In the genomic region with DNA sequence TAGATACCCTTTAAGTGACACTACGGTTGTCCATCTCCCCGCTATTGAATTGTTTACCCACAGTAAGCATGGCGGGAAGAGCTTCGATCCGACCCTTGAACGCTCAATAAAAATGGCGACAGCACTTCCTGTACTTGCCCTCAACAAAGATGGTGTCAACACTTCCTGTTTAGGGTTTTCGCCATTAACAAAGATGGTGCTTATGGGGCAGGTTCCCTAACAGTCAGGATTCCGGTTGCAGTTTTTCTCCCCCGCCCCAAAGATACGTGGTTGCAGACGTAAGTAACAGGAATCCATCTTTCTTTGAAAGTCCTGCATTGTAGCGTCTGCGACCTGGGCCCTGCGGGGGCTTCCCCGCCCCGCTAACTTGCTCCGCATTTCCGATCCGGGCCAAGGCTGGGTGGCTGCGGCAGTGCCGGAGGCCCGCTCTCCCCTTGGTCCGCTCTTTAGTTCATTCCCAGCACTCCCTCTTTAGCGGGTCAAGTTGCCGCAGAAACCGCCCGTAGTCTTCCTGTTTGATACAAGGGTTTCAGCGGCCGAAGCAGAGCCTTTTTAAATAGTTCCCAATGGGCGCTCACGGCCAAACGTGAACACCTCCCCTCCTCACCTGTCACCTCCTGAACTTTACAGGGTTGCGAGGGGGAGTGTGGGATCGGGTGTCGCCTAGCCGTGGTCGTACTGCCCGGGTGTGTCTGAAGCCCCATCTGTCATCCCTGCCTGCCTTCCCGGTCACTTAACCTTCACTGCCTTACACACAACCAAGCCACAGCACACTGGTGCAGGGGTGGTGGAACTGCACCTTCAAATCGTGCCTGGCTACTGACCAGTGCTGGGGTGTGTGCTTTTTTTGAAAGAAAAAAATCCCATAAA, we compare ENCODE assay signal across 1 cellular context.
A peak's percentile ranks its signal among the peaks of the same experiment; 100 is the strongest.
TF ChIP-seq lines count a peak whose summit lies in the region.

Gene CRADD, plus strand, starts transcription at position 181 of the 870 bp plus-strand sequence.

TF ChIP-seq in HepG2, 621 proteins besides CTCF, POLR2A, EP300 and RAD21 (continued from another document and continues in another):
- TF ChIP-seq, protein P1, sequence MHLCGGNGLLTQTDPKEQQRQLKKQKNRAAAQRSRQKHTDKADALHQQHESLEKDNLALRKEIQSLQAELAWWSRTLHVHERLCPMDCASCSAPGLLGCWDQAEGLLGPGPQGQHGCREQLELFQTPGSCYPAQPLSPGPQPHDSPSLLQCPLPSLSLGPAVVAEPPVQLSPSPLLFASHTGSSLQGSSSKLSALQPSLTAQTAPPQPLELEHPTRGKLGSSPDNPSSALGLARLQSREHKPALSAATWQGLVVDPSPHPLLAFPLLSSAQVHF (CRISPR knock-in tag; IDR thresholded peaks at IDR 0.05): no peak
- TF ChIP-seq ZNF563 (CRISPR knock-in tag; IDR thresholded peaks at IDR 0.05) (peak; percentile 67), XRCC5 (optimal IDR thresholded peaks at IDR 0.05; ENCODE audit: low read length) (peak; percentile 25), ZNF556 (CRISPR knock-in tag; IDR thresholded peaks at IDR 0.05; ENCODE audit: borderline replicate concordance) (peak; percentile 87; the same call in 1 of the 2 replicates), EHMT2 (IDR thresholded peaks at IDR 0.05; ENCODE audit: borderline replicate concordance, low read depth, low read length) (peak; percentile 100), ATF7 (IDR thresholded peaks at IDR 0.05) (no peak), ATF7 (CRISPR knock-in tag; IDR thresholded peaks at IDR 0.05) (no peak), NFRKB (IDR thresholded peaks at IDR 0.05) (peak; percentile 94), MLLT10 (CRISPR knock-in tag; IDR thresholded peaks at IDR 0.05) (no peak), ZFP36L1 (CRISPR knock-in tag; IDR thresholded peaks at IDR 0.05) (peak; percentile 44; the same call in 1 of the 2 replicates), DNMT1 (CRISPR knock-in tag; IDR thresholded peaks at IDR 0.05) (no peak), ATRX (CRISPR knock-in tag; IDR thresholded peaks at IDR 0.05; ENCODE audit: borderline replicate concordance) (no peak), ZNF296 (CRISPR knock-in tag; conservative IDR thresholded peaks at IDR 0.05) (peak; percentile 36; the same call in 1 of the 2 replicates), ETV5 (CRISPR knock-in tag; IDR thresholded peaks at IDR 0.05; ENCODE audit: borderline replicate concordance) (peak; percentile 97), CENPBD1 (CRISPR knock-in tag; IDR thresholded peaks at IDR 0.05; ENCODE audit: borderline replicate concordance, low read depth) (no peak), ISL2 (CRISPR knock-in tag; IDR thresholded peaks at IDR 0.05) (peak; percentile 34; the same call in 1 of the 2 replicates), TBX2 (CRISPR knock-in tag; IDR thresholded peaks at IDR 0.05; ENCODE audit: borderline replicate concordance) (peak; percentile 60; the same call in 1 of the 2 replicates), HES4 (CRISPR knock-in tag; IDR thresholded peaks at IDR 0.05; ENCODE audit: borderline replicate concordance) (no peak), ZSCAN30 (CRISPR knock-in tag; IDR thresholded peaks at IDR 0.05) (0 out of 2 replicates have a peak, but pooled peaks have one; percentile 61), MYC (CRISPR knock-in tag; IDR thresholded peaks at IDR 0.05; ENCODE audit: borderline replicate concordance) (peak; percentile 64), MED1 (CRISPR knock-in tag; IDR thresholded peaks at IDR 0.05) (peak; percentile 55), FOXA3 (CRISPR knock-in tag; IDR thresholded peaks at IDR 0.05) (peak; percentile 85), POGK (CRISPR knock-in tag; conservative IDR thresholded peaks at IDR 0.05) (peak; percentile 24; the same call in 1 of the 2 replicates), ELF1 (CRISPR knock-in tag; IDR thresholded peaks at IDR 0.05) (peak; percentile 96), IRX3 (CRISPR knock-in tag; IDR thresholded peaks at IDR 0.05; ENCODE audit: borderline replicate concordance, low read depth) (0 out of 2 replicates have a peak, but pooled peaks have one; percentile 83), NCOA1 (CRISPR knock-in tag; IDR thresholded peaks at IDR 0.05) (peak; percentile 71; the same call in 1 of the 2 replicates), ZNF124 (CRISPR knock-in tag; IDR thresholded peaks at IDR 0.05) (no peak; the same call in 1 of the 2 replicates), ZNF20 (CRISPR knock-in tag; IDR thresholded peaks at IDR 0.05) (no peak), ZNF512B (CRISPR knock-in tag; IDR thresholded peaks at IDR 0.05; ENCODE audit: borderline replicate concordance) (peak; percentile 76; the same call in 1 of the 2 replicates), ZMYM3 (CRISPR knock-in tag; IDR thresholded peaks at IDR 0.05) (peak; percentile 59; the same call in 1 of the 2 replicates), CREB1 (IDR thresholded peaks at IDR 0.05) (peak; percentile 40; the same call in 1 of the 2 replicates), CREB1 (CRISPR knock-in tag; IDR thresholded peaks at IDR 0.05) (peak; percentile 94), POGZ (CRISPR knock-in tag; IDR thresholded peaks at IDR 0.05) (peak; percentile 93)
- TF ChIP-seq, protein P2, sequence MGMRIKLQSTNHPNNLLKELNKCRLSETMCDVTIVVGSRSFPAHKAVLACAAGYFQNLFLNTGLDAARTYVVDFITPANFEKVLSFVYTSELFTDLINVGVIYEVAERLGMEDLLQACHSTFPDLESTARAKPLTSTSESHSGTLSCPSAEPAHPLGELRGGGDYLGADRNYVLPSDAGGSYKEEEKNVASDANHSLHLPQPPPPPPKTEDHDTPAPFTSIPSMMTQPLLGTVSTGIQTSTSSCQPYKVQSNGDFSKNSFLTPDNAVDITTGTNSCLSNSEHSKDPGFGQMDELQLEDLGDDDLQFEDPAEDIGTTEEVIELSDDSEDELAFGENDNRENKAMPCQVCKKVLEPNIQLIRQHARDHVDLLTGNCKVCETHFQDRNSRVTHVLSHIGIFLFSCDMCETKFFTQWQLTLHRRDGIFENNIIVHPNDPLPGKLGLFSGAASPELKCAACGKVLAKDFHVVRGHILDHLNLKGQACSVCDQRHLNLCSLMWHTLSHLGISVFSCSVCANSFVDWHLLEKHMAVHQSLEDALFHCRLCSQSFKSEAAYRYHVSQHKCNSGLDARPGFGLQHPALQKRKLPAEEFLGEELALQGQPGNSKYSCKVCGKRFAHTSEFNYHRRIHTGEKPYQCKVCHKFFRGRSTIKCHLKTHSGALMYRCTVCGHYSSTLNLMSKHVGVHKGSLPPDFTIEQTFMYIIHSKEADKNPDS (CRISPR knock-in tag; IDR thresholded peaks at IDR 0.05): no peak
- TF ChIP-seq, protein P3, sequence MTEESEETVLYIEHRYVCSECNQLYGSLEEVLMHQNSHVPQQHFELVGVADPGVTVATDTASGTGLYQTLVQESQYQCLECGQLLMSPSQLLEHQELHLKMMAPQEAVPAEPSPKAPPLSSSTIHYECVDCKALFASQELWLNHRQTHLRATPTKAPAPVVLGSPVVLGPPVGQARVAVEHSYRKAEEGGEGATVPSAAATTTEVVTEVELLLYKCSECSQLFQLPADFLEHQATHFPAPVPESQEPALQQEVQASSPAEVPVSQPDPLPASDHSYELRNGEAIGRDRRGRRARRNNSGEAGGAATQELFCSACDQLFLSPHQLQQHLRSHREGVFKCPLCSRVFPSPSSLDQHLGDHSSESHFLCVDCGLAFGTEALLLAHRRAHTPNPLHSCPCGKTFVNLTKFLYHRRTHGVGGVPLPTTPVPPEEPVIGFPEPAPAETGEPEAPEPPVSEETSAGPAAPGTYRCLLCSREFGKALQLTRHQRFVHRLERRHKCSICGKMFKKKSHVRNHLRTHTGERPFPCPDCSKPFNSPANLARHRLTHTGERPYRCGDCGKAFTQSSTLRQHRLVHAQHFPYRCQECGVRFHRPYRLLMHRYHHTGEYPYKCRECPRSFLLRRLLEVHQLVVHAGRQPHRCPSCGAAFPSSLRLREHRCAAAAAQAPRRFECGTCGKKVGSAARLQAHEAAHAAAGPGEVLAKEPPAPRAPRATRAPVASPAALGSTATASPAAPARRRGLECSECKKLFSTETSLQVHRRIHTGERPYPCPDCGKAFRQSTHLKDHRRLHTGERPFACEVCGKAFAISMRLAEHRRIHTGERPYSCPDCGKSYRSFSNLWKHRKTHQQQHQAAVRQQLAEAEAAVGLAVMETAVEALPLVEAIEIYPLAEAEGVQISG (CRISPR knock-in tag; IDR thresholded peaks at IDR 0.05): peak; percentile 91
- TF ChIP-seq, protein P4, sequence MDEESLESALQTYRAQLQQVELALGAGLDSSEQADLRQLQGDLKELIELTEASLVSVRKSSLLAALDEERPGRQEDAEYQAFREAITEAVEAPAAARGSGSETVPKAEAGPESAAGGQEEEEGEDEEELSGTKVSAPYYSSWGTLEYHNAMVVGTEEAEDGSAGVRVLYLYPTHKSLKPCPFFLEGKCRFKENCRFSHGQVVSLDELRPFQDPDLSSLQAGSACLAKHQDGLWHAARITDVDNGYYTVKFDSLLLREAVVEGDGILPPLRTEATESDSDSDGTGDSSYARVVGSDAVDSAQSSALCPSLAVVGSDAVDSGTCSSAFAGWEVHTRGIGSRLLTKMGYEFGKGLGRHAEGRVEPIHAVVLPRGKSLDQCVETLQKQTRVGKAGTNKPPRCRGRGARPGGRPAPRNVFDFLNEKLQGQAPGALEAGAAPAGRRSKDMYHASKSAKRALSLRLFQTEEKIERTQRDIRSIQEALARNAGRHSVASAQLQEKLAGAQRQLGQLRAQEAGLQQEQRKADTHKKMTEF (CRISPR knock-in tag; IDR thresholded peaks at IDR 0.05): peak; percentile 88
- TF ChIP-seq, protein P5, sequence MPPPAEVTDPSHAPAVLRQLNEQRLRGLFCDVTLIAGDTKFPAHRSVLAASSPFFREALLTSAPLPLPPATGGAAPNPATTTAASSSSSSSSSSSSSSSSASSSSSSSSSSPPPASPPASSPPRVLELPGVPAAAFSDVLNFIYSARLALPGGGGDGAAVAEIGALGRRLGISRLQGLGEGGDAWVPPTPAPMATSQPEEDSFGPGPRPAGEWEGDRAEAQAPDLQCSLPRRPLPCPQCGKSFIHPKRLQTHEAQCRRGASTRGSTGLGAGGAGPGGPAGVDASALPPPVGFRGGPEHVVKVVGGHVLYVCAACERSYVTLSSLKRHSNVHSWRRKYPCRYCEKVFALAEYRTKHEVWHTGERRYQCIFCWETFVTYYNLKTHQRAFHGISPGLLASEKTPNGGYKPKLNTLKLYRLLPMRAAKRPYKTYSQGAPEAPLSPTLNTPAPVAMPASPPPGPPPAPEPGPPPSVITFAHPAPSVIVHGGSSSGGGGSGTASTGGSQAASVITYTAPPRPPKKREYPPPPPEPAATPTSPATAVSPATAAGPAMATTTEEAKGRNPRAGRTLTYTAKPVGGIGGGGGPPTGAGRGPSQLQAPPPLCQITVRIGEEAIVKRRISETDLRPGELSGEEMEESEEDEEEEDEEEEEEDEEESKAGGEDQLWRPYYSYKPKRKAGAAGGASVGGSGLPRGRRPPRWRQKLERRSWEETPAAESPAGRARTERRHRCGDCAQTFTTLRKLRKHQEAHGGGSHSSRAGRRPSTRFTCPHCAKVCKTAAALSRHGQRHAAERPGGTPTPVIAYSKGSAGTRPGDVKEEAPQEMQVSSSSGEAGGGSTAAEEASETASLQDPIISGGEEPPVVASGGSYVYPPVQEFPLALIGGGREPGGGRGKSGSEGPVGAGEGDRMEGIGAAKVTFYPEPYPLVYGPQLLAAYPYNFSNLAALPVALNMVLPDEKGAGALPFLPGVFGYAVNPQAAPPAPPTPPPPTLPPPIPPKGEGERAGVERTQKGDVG (CRISPR knock-in tag; IDR thresholded peaks at IDR 0.05; ENCODE audit: borderline replicate concordance): peak; percentile 76; the same call in 1 of the 2 replicates
- TF ChIP-seq, protein P6, sequence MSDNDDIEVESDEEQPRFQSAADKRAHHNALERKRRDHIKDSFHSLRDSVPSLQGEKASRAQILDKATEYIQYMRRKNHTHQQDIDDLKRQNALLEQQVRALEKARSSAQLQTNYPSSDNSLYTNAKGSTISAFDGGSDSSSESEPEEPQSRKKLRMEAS (IDR thresholded peaks at IDR 0.05): peak; percentile 65
- TF ChIP-seq, protein P7, sequence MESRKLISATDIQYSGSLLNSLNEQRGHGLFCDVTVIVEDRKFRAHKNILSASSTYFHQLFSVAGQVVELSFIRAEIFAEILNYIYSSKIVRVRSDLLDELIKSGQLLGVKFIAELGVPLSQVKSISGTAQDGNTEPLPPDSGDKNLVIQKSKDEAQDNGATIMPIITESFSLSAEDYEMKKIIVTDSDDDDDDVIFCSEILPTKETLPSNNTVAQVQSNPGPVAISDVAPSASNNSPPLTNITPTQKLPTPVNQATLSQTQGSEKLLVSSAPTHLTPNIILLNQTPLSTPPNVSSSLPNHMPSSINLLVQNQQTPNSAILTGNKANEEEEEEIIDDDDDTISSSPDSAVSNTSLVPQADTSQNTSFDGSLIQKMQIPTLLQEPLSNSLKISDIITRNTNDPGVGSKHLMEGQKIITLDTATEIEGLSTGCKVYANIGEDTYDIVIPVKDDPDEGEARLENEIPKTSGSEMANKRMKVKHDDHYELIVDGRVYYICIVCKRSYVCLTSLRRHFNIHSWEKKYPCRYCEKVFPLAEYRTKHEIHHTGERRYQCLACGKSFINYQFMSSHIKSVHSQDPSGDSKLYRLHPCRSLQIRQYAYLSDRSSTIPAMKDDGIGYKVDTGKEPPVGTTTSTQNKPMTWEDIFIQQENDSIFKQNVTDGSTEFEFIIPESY (CRISPR knock-in tag; IDR thresholded peaks at IDR 0.05): 0 out of 2 replicates have a peak, but pooled peaks have one; percentile 25
